ENCODE assay signal across 17 cellular contexts in the genomic region with DNA sequence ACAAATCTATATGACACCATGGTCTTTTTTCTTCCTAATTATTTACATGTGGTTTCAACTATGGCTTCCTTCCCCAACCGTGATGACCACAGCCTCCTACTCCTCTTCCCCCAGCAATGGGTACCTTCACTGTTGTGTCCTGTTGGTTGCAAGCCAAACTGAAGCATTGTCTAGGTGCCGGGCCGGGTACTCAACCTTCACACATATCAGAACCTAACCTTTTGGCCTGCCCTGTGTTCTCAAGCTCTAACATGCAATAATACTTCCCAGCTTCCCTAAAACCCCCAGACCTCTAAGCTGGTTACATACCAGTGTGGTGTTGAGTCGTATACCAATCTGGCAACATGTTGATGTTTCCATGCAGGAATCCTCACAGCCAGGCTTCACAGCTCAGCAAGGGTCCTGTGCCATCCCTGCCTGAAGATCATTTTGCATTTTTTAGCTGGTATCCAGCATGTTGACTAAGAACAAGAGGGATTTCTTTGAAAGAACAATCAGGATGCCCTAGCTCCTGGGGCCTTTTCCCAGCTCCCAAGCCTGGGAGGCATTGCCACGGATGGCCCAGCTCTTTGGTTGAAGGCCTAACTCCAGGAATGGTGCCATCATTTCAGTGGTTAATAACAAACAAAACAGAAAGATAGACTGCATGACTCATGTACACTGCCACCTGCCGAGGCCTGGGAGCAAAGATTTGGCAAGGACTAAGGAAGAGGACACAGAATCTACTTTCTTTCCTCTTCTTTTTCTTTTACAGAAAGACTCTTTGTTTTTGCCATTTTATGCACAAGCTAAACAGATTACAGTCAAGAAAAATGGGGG.
DNase-seq lines count a peak whose midpoint lies in the region; ATAC-seq and TF ChIP-seq lines count a peak whose summit lies in the region.
"Had no signal": no experiment of that assay in that cellular context is flagged by ENCODE, and none has a peak within 500 bp of the region (broad histone marks: within the 10 kb centered on the region; RNA-seq: fewer than 3 reads in every experiment).

No MANE protein-coding gene starts in this region.

- H3K27ac Mint-ChIP-seq in activated CD4-positive, alpha-beta memory T cell treated with anti-CD3 and anti-CD28 coated beads, Interleukin-2, amount 10 ng/mL, durations not matched to agents 7 days and 5 days = no peak overlapping the region
- H3K27ac Mint-ChIP-seq: activated naive CD8-positive, alpha-beta T cell treated with anti-CD3 and anti-CD28 coated beads for 36 hours; naive thymus-derived CD8-positive, alpha-beta T cell had no signal

- no peaks in the 10 kb centered on the region for H3K27me3 Mint-ChIP-seq in activated CD4-positive, alpha-beta memory T cell treated with anti-CD3 and anti-CD28 coated beads, Interleukin-2, amount 10 ng/mL, durations not matched to agents 7 days and 5 days
- H3K27me3 Mint-ChIP-seq: activated naive CD8-positive, alpha-beta T cell treated with anti-CD3 and anti-CD28 coated beads for 36 hours; naive thymus-derived CD8-positive, alpha-beta T cell had no signal

- ATAC-seq in GM19035 (IDR thresholded peaks at IDR 0.05; ENCODE audit: unreplicated experiment) = no peak
- ATAC-seq: GM12878; naive thymus-derived CD8-positive, alpha-beta T cell had no signal

- H3K9me3 Mint-ChIP-seq in activated CD4-positive, alpha-beta memory T cell treated with anti-CD3 and anti-CD28 coated beads, Interleukin-2, amount 10 ng/mL, durations not matched to agents 7 days and 5 days = peaks cover 27% of the 10 kb centered on the region

- no peak for TF ChIP-seq CTCF in WERI-Rb-1 (IDR thresholded peaks at IDR 0.05; ENCODE audit: low read depth, low read length)

- CTCF ChIA-PET in activated CD4-positive, alpha-beta memory T cell treated with anti-CD3 and anti-CD28 coated beads, Interleukin-2, amount 10 ng/mL, durations not matched to agents 7 days and 5 days (lab: Charles Lee) = no interaction called here

- no peak overlapping the region for H3K4me3 Mint-ChIP-seq in activated CD4-positive, alpha-beta memory T cell treated with anti-CD3 and anti-CD28 coated beads, Interleukin-2, amount 10 ng/mL, durations not matched to agents 7 days and 5 days
- H3K4me3 Mint-ChIP-seq: activated naive CD8-positive, alpha-beta T cell treated with anti-CD3 and anti-CD28 coated beads for 36 hours; naive thymus-derived CD8-positive, alpha-beta T cell had no signal

- H3K27ac ChIP-seq in WERI-Rb-1 = peak overlapping the region; percentile 7; the same call in 1 of the 2 replicates
- H3K27ac ChIP-seq: tibial artery had no signal

- no peaks in the 10 kb centered on the region for H3K36me3 Mint-ChIP-seq in activated CD4-positive, alpha-beta memory T cell treated with anti-CD3 and anti-CD28 coated beads, Interleukin-2, amount 10 ng/mL, durations not matched to agents 7 days and 5 days (ENCODE audit: low read depth)
- H3K36me3 Mint-ChIP-seq: activated naive CD8-positive, alpha-beta T cell treated with anti-CD3 and anti-CD28 coated beads for 36 hours had no signal

- H3K4me3 ChIP-seq in WERI-Rb-1 (ENCODE audit: low read depth, low read length) = no peak overlapping the region
- H3K4me3 ChIP-seq: GM12878, tibial artery had no signal

- H3K36me3 ChIP-seq in WERI-Rb-1 = no peaks in the 10 kb centered on the region
- H3K36me3 ChIP-seq: tibial artery had no signal

- POLR2A ChIA-PET in activated CD4-positive, alpha-beta memory T cell treated with anti-CD3 and anti-CD28 coated beads, Interleukin-2, amount 10 ng/mL, durations not matched to agents 7 days and 5 days (lab: Charles Lee) = no interaction called here

- no peaks in the 10 kb centered on the region for H3K4me1 Mint-ChIP-seq in activated CD4-positive, alpha-beta memory T cell treated with anti-CD3 and anti-CD28 coated beads, Interleukin-2, amount 10 ng/mL, durations not matched to agents 7 days and 5 days
- H3K4me1 Mint-ChIP-seq: activated naive CD8-positive, alpha-beta T cell treated with anti-CD3 and anti-CD28 coated beads for 36 hours; naive thymus-derived CD8-positive, alpha-beta T cell had no signal

- peak; percentile 14 for DNase-seq in DMS53 (lab: John Stamatoyannopoulos, UW)
- DNase-seq in DMS53 treated with DMSO at 0.1 percent for 48 hours (lab: John Stamatoyannopoulos, UW; ENCODE audit: unreplicated experiment) = no peak
- DNase-seq in WERI-Rb-1 = no peak
- DNase-seq in glomerular visceral epithelial cell (ENCODE audit: extremely low spot score) = peak; percentile 52
- DNase-seq in superior temporal gyrus (ENCODE audit: extremely low spot score) = peak; percentile 48
- no peak for DNase-seq in activated CD4-positive, alpha-beta memory T cell treated with anti-CD3 and anti-CD28 coated beads, Interleukin-2, amount 10 ng/mL, durations not matched to agents 7 days and 5 days
- DNase-seq in activated CD4-positive, alpha-beta T cell treated with anti-CD3 and anti-CD28 coated beads for 48 hours = no peak
- DNase-seq: 8988T; activated CD4-positive, CD25-positive, alpha-beta regulatory T cell treated with anti-CD3 and anti-CD28 coated beads, Interleukin-2, amount 50 U/mL, for 72 hours; activated naive CD8-positive, alpha-beta T cell treated with anti-CD3 and anti-CD28 coated beads for 36 hours; naive thymus-derived CD8-positive, alpha-beta T cell; NCI-H1092 treated with DMSO at 0.1 percent for 48 hours; OCI-M1; stimulated activated CD4-positive, alpha-beta T cell treated with anti-CD3 and anti-CD28 coated beads, Interleukin-4, amount 100 ng/mL, for 4 hours; tibial artery had no signal

- no peaks in the 10 kb centered on the region for H3K27me3 ChIP-seq in WERI-Rb-1 (ENCODE audit: insufficient read depth, low read depth, severe bottlenecking)
- H3K27me3 ChIP-seq: tibial artery had no signal

- peaks cover 8% of the 10 kb centered on the region for H3K9me3 ChIP-seq in WERI-Rb-1 (ENCODE audit: severe bottlenecking)
- H3K9me3 ChIP-seq: tibial artery had no signal

Comparison
In these comparisons a context has a peak if more than half of its experiments do, and no peak if none do; other contexts are left out.
1. DNase-seq: peak in DMS53 (single experiment), glomerular visceral epithelial cell (single experiment) and superior temporal gyrus (single experiment); none in DMS53 treated with DMSO at 0.1 percent for 48 hours (single experiment), WERI-Rb-1 (single experiment), activated CD4-positive, alpha-beta memory T cell treated with anti-CD3 and anti-CD28 coated beads, Interleukin-2, amount 10 ng/mL, durations not matched to agents 7 days and 5 days (single experiment) and activated CD4-positive, alpha-beta T cell treated with anti-CD3 and anti-CD28 coated beads for 48 hours (single experiment).